In genomic region chrX:109760922-109761250, GRCh38 we compare ENCODE assay signal across 25 cellular contexts.
"Had no signal": no experiment of that assay in that cellular context is flagged by ENCODE, and none has a peak within 500 bp of the region (broad histone marks: within the 10 kb centered on the region; RNA-seq: fewer than 3 reads in every experiment).

No MANE protein-coding gene starts in this region.

- H3K4me1 ChIP-seq: left ventricle myocardium inferior, sigmoid colon, spleen had no signal

- H3K27me3 ChIP-seq: brain microvascular endothelial cell, neutrophil, sigmoid colon had no signal

- H3K36me3 ChIP-seq: brain microvascular endothelial cell, left ventricle myocardium inferior, neutrophil, sigmoid colon, spleen, thoracic aorta had no signal

- H3K27ac ChIP-seq: brain microvascular endothelial cell, dorsolateral prefrontal cortex, left ventricle myocardium inferior, neutrophil, sigmoid colon, spleen, thoracic aorta had no signal

- H3K4me3 ChIP-seq: dorsolateral prefrontal cortex, left ventricle myocardium inferior, sigmoid colon, spleen, thoracic aorta had no signal

- DNase-seq: activated CD4-positive, alpha-beta T cell treated with anti-CD3 and anti-CD28 coated beads, Interleukin-2, amount 10 ng/mL, durations not matched to agents 7 days and 5 days; activated CD8-positive, alpha-beta memory T cell treated with anti-CD3 and anti-CD28 coated beads, Interleukin-2, amount 50 U/mL, for 4 hours; activated CD8-positive, alpha-beta T cell treated with anti-CD3 and anti-CD28 coated beads, Interleukin-2, amount 10 ng/mL, durations not matched to agents 7 days and 5 days; activated effector memory CD4-positive, alpha-beta T cell treated with Interleukin-2 at 50 U/mL for 16 hours; activated naive CD4-positive, alpha-beta T cell treated with anti-CD3 and anti-CD28 coated beads, Interleukin-2, amount 10 ng/mL, durations not matched to agents 7 days and 5 days; activated naive CD8-positive, alpha-beta T cell treated with anti-CD3 and anti-CD28 coated beads, Interleukin-2, amount 50 U/mL, for 24 hours; activated T-cell treated with anti-CD3 and anti-CD28 coated beads, Interleukin-2, amount 50 U/mL, for 4 hours; aorta; brain microvascular endothelial cell; central memory CD4-positive, alpha-beta T cell; dorsolateral prefrontal cortex; endodermal cell; hypothalamus; left ventricle myocardium inferior; naive thymus-derived CD8-positive, alpha-beta T cell; sigmoid colon; spleen; stimulated activated CD4-positive, alpha-beta T cell treated with anti-CD3 and anti-CD28 coated beads, Interleukin-4, amount 100 ng/mL, for 4 hours; T1000 had no signal

- H3K9me3 ChIP-seq: left ventricle myocardium inferior, neutrophil, sigmoid colon, thoracic aorta had no signal

- ATAC-seq: activated CD4-positive, CD25-positive, alpha-beta regulatory T cell treated with anti-CD3 and anti-CD28 coated beads, Interleukin-2, amount 50 U/mL, for 24 hours; activated CD8-positive, alpha-beta T cell treated with anti-CD3 and anti-CD28 coated beads, Interleukin-2, amount 10 ng/mL, durations not matched to agents 7 days and 5 days; activated naive CD8-positive, alpha-beta T cell treated with anti-CD3 and anti-CD28 coated beads, Interleukin-2, amount 50 U/mL, for 24 hours; activated T-cell treated with anti-CD3 and anti-CD28 coated beads, Interleukin-2, amount 50 U/mL, for 4 hours; naive thymus-derived CD8-positive, alpha-beta T cell; stimulated activated memory B cell treated with anti-CD40 and anti-IgM and Interleukin-4, amounts not matched to agents 10 μg/mL and 1 μg/mL and 100 μg/mL, for 72 hours had no signal

- FAIRE-seq: colon, frontal cortex had no signal
